ENCODE assay signal across 18 cellular contexts in the genomic region with DNA sequence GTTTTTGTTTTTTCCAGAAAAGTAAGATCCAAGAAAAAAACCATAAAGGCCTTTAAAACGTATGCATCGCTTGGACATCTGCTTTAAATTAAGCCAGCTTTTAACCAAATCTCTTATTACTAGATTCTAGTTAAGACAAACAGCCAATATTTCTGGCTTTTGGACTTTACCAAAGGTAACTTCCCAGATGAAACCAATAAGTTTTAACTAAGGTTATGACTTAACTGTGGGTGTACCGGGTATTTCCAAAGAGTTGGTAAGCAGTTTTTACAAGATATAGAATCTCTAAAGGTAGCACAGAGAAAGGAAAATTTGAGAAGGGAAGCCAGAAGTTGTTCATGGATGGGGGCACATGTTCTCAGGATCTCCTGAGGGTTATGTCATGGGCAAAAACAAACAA. TPM values are rescaled to one million over a fixed set of nuclear protein-coding genes. Genes with fewer than 3 reads are reported as not detected.
"Had no signal": no experiment of that assay in that cellular context is flagged by ENCODE, and none has a peak within 500 bp of the region (broad histone marks: within the 10 kb centered on the region; RNA-seq: fewer than 3 reads in every experiment).

No MANE protein-coding gene starts in this region.

- H3K27ac Mint-ChIP-seq: activated naive CD4-positive, alpha-beta T cell treated with anti-CD3 and anti-CD28 coated beads for 36 hours; activated T-helper 2 cell treated with anti-CD3 and anti-CD28 coated beads, Interferon-gamma antibody, Interleukin-2, Interleukin-4, amounts not matched to agents 10 μg/mL and 5 μg/mL and 100 μg/mL, durations not matched to agents 14 hours and 24 hours and 36 hours; immature natural killer cell had no signal

- H3K9me3 ChIP-seq: adrenal gland, esophagus muscularis mucosa, pancreas, sigmoid colon had no signal

- H3K36me3 ChIP-seq: adrenal gland, esophagus muscularis mucosa, pancreas, sigmoid colon had no signal

- H3K4me3 ChIP-seq: adrenal gland, esophagus muscularis mucosa, lung, pancreas, sigmoid colon had no signal

- H3K36me3 Mint-ChIP-seq: immature natural killer cell had no signal

- H3K27ac ChIP-seq: adrenal gland, esophagus muscularis mucosa, pancreas, sigmoid colon had no signal

- H3K9me3 Mint-ChIP-seq: activated naive CD4-positive, alpha-beta T cell treated with anti-CD3 and anti-CD28 coated beads for 36 hours; activated T-helper 2 cell treated with anti-CD3 and anti-CD28 coated beads, Interferon-gamma antibody, Interleukin-2, Interleukin-4, amounts not matched to agents 10 μg/mL and 5 μg/mL and 100 μg/mL, durations not matched to agents 14 hours and 24 hours and 36 hours; immature natural killer cell had no signal

- DNase-seq: activated CD4-positive, alpha-beta T cell treated with anti-CD3 and anti-CD28 coated beads, Interleukin-2, amount 50 U/mL, for 1 hour; activated naive CD4-positive, alpha-beta T cell treated with anti-CD3 and anti-CD28 coated beads for 36 hours; activated T-cell treated with anti-CD3 and anti-CD28 coated beads for 4 hours; adrenal gland; immature natural killer cell; midbrain; pancreas; sigmoid colon; stimulated activated CD4-positive, alpha-beta T cell treated with anti-CD3 and anti-CD28 coated beads, Interleukin-12 subunit alpha, Interleukin-12 subunit beta, amount 100 ng/mL, for 4 hours; stimulated activated CD4-positive, alpha-beta T cell treated with anti-CD3 and anti-CD28 coated beads, Interleukin-2, amount 100 ng/mL, for 24 hours had no signal

- FAIRE-seq: colon, frontal cortex, pancreas, urothelium cell line had no signal

- H3K27me3 ChIP-seq: adrenal gland, esophagus muscularis mucosa, pancreas, sigmoid colon had no signal

- ATAC-seq: pancreas had no signal

RNA-seq across cellular contexts. Expression of gene CEACAM1, which starts 34.0 kb away (rescaled TPM):
- total RNA-seq: frontal cortex had no signal
- polyA plus RNA-seq: immature natural killer cell had no signal

RNA-seq across cellular contexts. Expression of gene CXCL17, which starts 51.6 kb away (rescaled TPM):
- total RNA-seq: activated CD8-positive, alpha-beta memory T cell treated with anti-CD3 and anti-CD28 coated beads for 36 hours; activated naive CD4-positive, alpha-beta T cell treated with anti-CD3 and anti-CD28 coated beads for 36 hours; activated T-helper 2 cell treated with anti-CD3 and anti-CD28 coated beads, Interferon-gamma antibody, Interleukin-2, Interleukin-4, amounts not matched to agents 10 μg/mL and 5 μg/mL and 100 μg/mL, durations not matched to agents 14 hours and 24 hours and 36 hours; cardiac septum; frontal cortex; sigmoid colon had no signal
- polyA plus RNA-seq: immature natural killer cell had no signal
